Comparison of ENCODE assay signal across 38 cellular contexts in the genomic region with DNA sequence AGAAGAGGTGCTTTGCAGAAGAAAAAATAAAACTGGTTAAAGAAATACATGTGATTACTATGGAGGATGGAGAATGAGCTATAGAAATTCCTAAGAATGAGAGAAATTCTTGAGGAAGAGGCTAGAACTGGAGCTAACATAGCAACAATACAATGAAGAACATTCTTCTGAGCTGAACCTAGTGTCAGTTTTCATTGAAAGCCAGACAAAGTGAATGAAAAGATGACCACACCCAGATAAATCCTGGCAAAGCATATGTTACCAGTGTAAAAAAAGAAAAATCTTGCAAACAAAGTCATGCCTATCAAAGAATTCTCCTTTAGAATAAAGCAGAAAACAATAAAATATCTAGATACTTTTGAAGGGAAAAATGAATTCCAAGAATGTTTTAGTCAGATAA. TPM values are rescaled to one million over a fixed set of nuclear protein-coding genes. Genes with fewer than 3 reads are reported as not detected.
"Had no signal": no experiment of that assay in that cellular context is flagged by ENCODE, and none has a peak within 500 bp of the region (broad histone marks: within the 10 kb centered on the region; RNA-seq: fewer than 3 reads in every experiment).

No MANE protein-coding gene starts in this region.

- H3K4me1 ChIP-seq: body of pancreas, pancreas, prostate gland, thyroid gland, upper lobe of left lung had no signal

- H3K4me1 Mint-ChIP-seq: activated CD4-positive, alpha-beta T cell treated with anti-CD3 and anti-CD28 coated beads, Interleukin-2, amount 10 ng/mL, durations not matched to agents 24 days and 14 days; activated naive CD4-positive, alpha-beta T cell treated with anti-CD3 and anti-CD28 coated beads, Interleukin-2, amount 50 U/mL, for 24 hours; activated naive CD8-positive, alpha-beta T cell treated with anti-CD3 and anti-CD28 coated beads, Interleukin-2, amount 50 U/mL, for 24 hours; activated T-helper 17 cell treated with anti-CD3 and anti-CD28 coated beads, Interleukin-2, amount 50 U/mL, for 72 hours; endodermal cell; immature natural killer cell; naive B cell; nephron progenitor cell; stimulated activated memory B cell treated with anti-CD40 and anti-IgM and Interleukin-4, amounts not matched to agents 10 μg/mL and 1 μg/mL and 100 μg/mL, for 72 hours; stimulated activated naive CD8-positive, alpha-beta T cell treated with anti-CD3 and anti-CD28 coated beads, Interleukin-15, amount 100 ng/mL, for 72 hours; T-helper 17 cell had no signal

- ATAC-seq: activated CD4-positive, CD25-positive, alpha-beta regulatory T cell treated with anti-CD3 and anti-CD28 coated beads, Interleukin-2, amount 50 U/mL, for 24 hours; activated naive CD8-positive, alpha-beta T cell treated with anti-CD3 and anti-CD28 coated beads, Interleukin-2, amount 50 U/mL, for 24 hours; activated T-cell treated with anti-CD3 and anti-CD28 coated beads, Interleukin-2, amount 50 U/mL, for 4 hours; activated T-helper 17 cell treated with anti-CD3 and anti-CD28 coated beads, Interleukin-2, amount 50 U/mL, for 72 hours; body of pancreas; esophagus mucosa; heart left ventricle; left colon; pancreas; stimulated activated memory B cell treated with anti-CD40 and anti-IgM and Interleukin-4, amounts not matched to agents 10 μg/mL and 1 μg/mL and 100 μg/mL, for 72 hours; stimulated activated naive CD8-positive, alpha-beta T cell treated with anti-CD3 and anti-CD28 coated beads, Interleukin-15, amount 100 ng/mL, for 72 hours; T-helper 17 cell had no signal

- H3K27ac ChIP-seq: body of pancreas, heart left ventricle, neutrophil, pancreas, prostate gland, sigmoid colon, thyroid gland, upper lobe of left lung, vagina, WERI-Rb-1 had no signal

- DNase-seq: activated CD4-positive, alpha-beta memory T cell treated with anti-CD3 and anti-CD28 coated beads for 36 hours; activated CD4-positive, alpha-beta T cell treated with anti-CD3 and anti-CD28 coated beads, Interleukin-2, amount 10 ng/mL, durations not matched to agents 24 days and 14 days; activated gamma-delta T cell treated with Interleukin-2 at 50 U/mL for 16 hours; activated naive CD8-positive, alpha-beta T cell treated with anti-CD3 and anti-CD28 coated beads, Interleukin-2, amount 50 U/mL, for 24 hours; activated T-cell treated with anti-CD3 and anti-CD28 coated beads, Interleukin-2, amount 50 U/mL, for 4 hours; body of pancreas; cortex of kidney; endodermal cell; heart left ventricle; hypothalamus; immature natural killer cell; kidney; left colon; mammary epithelial cell; naive B cell; nephron progenitor cell; pancreas; retina; sigmoid colon; stimulated activated CD4-positive, alpha-beta T cell treated with anti-CD3 and anti-CD28 coated beads, Interleukin-1b, Interleukin-23, amount 100 ng/mL, for 48 hours; stimulated activated CD4-positive, alpha-beta T cell treated with anti-CD3 and anti-CD28 coated beads, Interleukin-4, amount 100 ng/mL, for 4 hours; stimulated activated CD8-positive, alpha-beta memory T cell treated with anti-CD3 and anti-CD28 coated beads, Interleukin-4, amount 100 ng/mL, for 48 hours; stimulated activated naive CD8-positive, alpha-beta T cell treated with anti-CD3 and anti-CD28 coated beads, Interleukin-15, amount 100 ng/mL, for 72 hours; substantia nigra; T-helper 17 cell; T1000; thyroid gland; upper lobe of left lung; WERI-Rb-1 had no signal

- H3K27me3 Mint-ChIP-seq: naive B cell; stimulated activated memory B cell treated with anti-CD40 and anti-IgM and Interleukin-4, amounts not matched to agents 10 μg/mL and 1 μg/mL and 100 μg/mL, for 72 hours; stimulated activated naive CD8-positive, alpha-beta T cell treated with anti-CD3 and anti-CD28 coated beads, Interleukin-15, amount 100 ng/mL, for 72 hours had no signal

- H3K9me3 Mint-ChIP-seq: activated CD4-positive, alpha-beta memory T cell treated with anti-CD3 and anti-CD28 coated beads for 36 hours; activated CD4-positive, alpha-beta T cell treated with anti-CD3 and anti-CD28 coated beads, Interleukin-2, amount 10 ng/mL, durations not matched to agents 24 days and 14 days; activated naive CD4-positive, alpha-beta T cell treated with anti-CD3 and anti-CD28 coated beads, Interleukin-2, amount 50 U/mL, for 24 hours; activated naive CD8-positive, alpha-beta T cell treated with anti-CD3 and anti-CD28 coated beads, Interleukin-2, amount 50 U/mL, for 24 hours; activated T-cell treated with anti-CD3 and anti-CD28 coated beads, Interleukin-2, amount 50 U/mL, for 4 hours; activated T-helper 17 cell treated with anti-CD3 and anti-CD28 coated beads, Interleukin-2, amount 50 U/mL, for 72 hours; endodermal cell; nephron progenitor cell; stimulated activated memory B cell treated with anti-CD40 and anti-IgM and Interleukin-4, amounts not matched to agents 10 μg/mL and 1 μg/mL and 100 μg/mL, for 72 hours; stimulated activated naive CD8-positive, alpha-beta T cell treated with anti-CD3 and anti-CD28 coated beads, Interleukin-15, amount 100 ng/mL, for 72 hours had no signal

- H3K9me3 ChIP-seq: body of pancreas, heart left ventricle, neutrophil, pancreas, prostate gland, sigmoid colon, thyroid gland, upper lobe of left lung, vagina had no signal

- H3K27me3 ChIP-seq: body of pancreas, heart left ventricle, neutrophil, pancreas, sigmoid colon, thyroid gland, upper lobe of left lung, vagina had no signal

- H3K27ac Mint-ChIP-seq: activated CD4-positive, alpha-beta memory T cell treated with anti-CD3 and anti-CD28 coated beads for 36 hours; activated CD4-positive, alpha-beta T cell treated with anti-CD3 and anti-CD28 coated beads, Interleukin-2, amount 10 ng/mL, durations not matched to agents 24 days and 14 days; activated naive CD4-positive, alpha-beta T cell treated with anti-CD3 and anti-CD28 coated beads, Interleukin-2, amount 50 U/mL, for 24 hours; activated naive CD8-positive, alpha-beta T cell treated with anti-CD3 and anti-CD28 coated beads, Interleukin-2, amount 50 U/mL, for 24 hours; activated T-helper 17 cell treated with anti-CD3 and anti-CD28 coated beads, Interleukin-2, amount 50 U/mL, for 72 hours; endodermal cell; immature natural killer cell; naive B cell; nephron progenitor cell; stimulated activated memory B cell treated with anti-CD40 and anti-IgM and Interleukin-4, amounts not matched to agents 10 μg/mL and 1 μg/mL and 100 μg/mL, for 72 hours; T-helper 17 cell had no signal

- H3K4me3 ChIP-seq: body of pancreas, heart left ventricle, pancreas, prostate gland, sigmoid colon, smooth muscle cell, thyroid gland, upper lobe of left lung, vagina had no signal

- H3K4me2 ChIP-seq: smooth muscle cell had no signal

- H3K36me3 Mint-ChIP-seq: activated CD4-positive, alpha-beta memory T cell treated with anti-CD3 and anti-CD28 coated beads for 36 hours; activated naive CD4-positive, alpha-beta T cell treated with anti-CD3 and anti-CD28 coated beads, Interleukin-2, amount 50 U/mL, for 24 hours; immature natural killer cell; naive B cell; stimulated activated memory B cell treated with anti-CD40 and anti-IgM and Interleukin-4, amounts not matched to agents 10 μg/mL and 1 μg/mL and 100 μg/mL, for 72 hours had no signal

- H3K4me3 Mint-ChIP-seq: activated CD4-positive, alpha-beta memory T cell treated with anti-CD3 and anti-CD28 coated beads for 36 hours; activated CD4-positive, alpha-beta T cell treated with anti-CD3 and anti-CD28 coated beads, Interleukin-2, amount 10 ng/mL, durations not matched to agents 24 days and 14 days; activated naive CD4-positive, alpha-beta T cell treated with anti-CD3 and anti-CD28 coated beads, Interleukin-2, amount 50 U/mL, for 24 hours; activated naive CD8-positive, alpha-beta T cell treated with anti-CD3 and anti-CD28 coated beads, Interleukin-2, amount 50 U/mL, for 24 hours; activated T-cell treated with anti-CD3 and anti-CD28 coated beads, Interleukin-2, amount 50 U/mL, for 4 hours; activated T-helper 17 cell treated with anti-CD3 and anti-CD28 coated beads, Interleukin-2, amount 50 U/mL, for 72 hours; endodermal cell; immature natural killer cell; naive B cell; nephron progenitor cell; stimulated activated memory B cell treated with anti-CD40 and anti-IgM and Interleukin-4, amounts not matched to agents 10 μg/mL and 1 μg/mL and 100 μg/mL, for 72 hours; stimulated activated naive CD8-positive, alpha-beta T cell treated with anti-CD3 and anti-CD28 coated beads, Interleukin-15, amount 100 ng/mL, for 72 hours; T-helper 17 cell had no signal

- H3K36me3 ChIP-seq: neutrophil, pancreas, prostate gland, thyroid gland, upper lobe of left lung, vagina had no signal

RNA-seq across cellular contexts. Expression of a gene that starts 39.6 kb away (rescaled TPM):
- total RNA-seq: activated CD4-positive, alpha-beta memory T cell treated with anti-CD3 and anti-CD28 coated beads for 36 hours; activated CD4-positive, alpha-beta T cell treated with anti-CD3 and anti-CD28 coated beads, Interleukin-2, amount 10 ng/mL, durations not matched to agents 24 days and 14 days; activated T-helper 17 cell treated with anti-CD3 and anti-CD28 coated beads, Interleukin-2, amount 50 U/mL, for 72 hours; T-helper 17 cell had no signal
- polyA plus RNA-seq: mammary epithelial cell had no signal
